ENCODE assay signal across 8 cellular contexts in genomic region chr19:3505598-3506383, GRCh38. TPM values are rescaled to one million over a fixed set of nuclear protein-coding genes. Genes with fewer than 3 reads are reported as not detected.
A peak's percentile ranks its signal among the peaks of the same experiment; 100 is the strongest.
DNase-seq lines count a peak whose midpoint lies in the region; ATAC-seq, FAIRE-seq and TF ChIP-seq lines count a peak whose summit lies in the region.

Gene FZR1, plus strand, starts transcription at chr19:3506311. Its CDS starts 16,679 bp downstream, at chr19:3522990.

- peak within 1 kb of the TSS; percentile 79 for H3K4me3 ChIP-seq in WI38 (ENCODE audit: low read depth, low read length)
- peak within 1 kb of the TSS; percentile 85 for H3K4me3 ChIP-seq in bronchial epithelial cell (ENCODE audit: low read depth, low read length)

- H3K27me3 ChIP-seq in bronchial epithelial cell (ENCODE audit: control insufficient read depth, insufficient read depth, low read length), result no peaks in the 10 kb centered on the region

- DNase-seq in ACHN, result peak; percentile 97
- peak; percentile 98 for DNase-seq in NCI-H2227 (lab: John Stamatoyannopoulos, UW; ENCODE audit: unreplicated experiment)
- DNase-seq in bronchial epithelial cell (ENCODE audit: low read depth), result peak; percentile 92
- DNase-seq in iPS-NIHi7 (ENCODE audit: extremely low spot score), result peak; percentile 98
- peak; percentile 97 for DNase-seq in smooth muscle cell of the brain vasculature (ENCODE audit: low read depth, low spot score)

- ATAC-seq in GM18873 (IDR thresholded peaks at IDR 0.05; ENCODE audit: low FRiP score, unreplicated experiment) (peak; percentile 77), HG03139 (IDR thresholded peaks at IDR 0.05; ENCODE audit: unreplicated experiment) (peak; percentile 80)

- TF ChIP-seq CTCF in WI38 (IDR thresholded peaks at IDR 0.05; ENCODE audit: low read depth, low read length), result no peak
- no peak for TF ChIP-seq CTCF in bronchial epithelial cell (IDR thresholded peaks at IDR 0.05; ENCODE audit: insufficient read depth, low read length, severe bottlenecking)

- peaks cover 4% of the 10 kb centered on the region for H3K36me3 ChIP-seq in bronchial epithelial cell (ENCODE audit: control insufficient read depth, insufficient read depth, low read length)

- in situ Hi-C loops in ACHN (cut with HindIII; ENCODE audit: low pct_ligation_motif_present, low pct_unique_long_range_greater_than_20kb, low sequenced_read_pairs), result no loop called here

- FAIRE-seq in bronchial epithelial cell (lab: Jason Lieb, UNC), result no peak

RNA-seq across cellular contexts. Expression of gene FZR1, which starts in this region (rescaled TPM):
- total RNA-seq in bronchial epithelial cell, result 22.7 and 25.5 TPM in 2 replicates

Comparison
In these comparisons a context has a peak if more than half of its experiments do, and no peak if none do; other contexts are left out.
1. Peak in every context shown above with its lines: DNase-seq, ATAC-seq and H3K4me3 ChIP-seq.